2 cellular contexts compared by ENCODE assay signal in the genomic region with DNA sequence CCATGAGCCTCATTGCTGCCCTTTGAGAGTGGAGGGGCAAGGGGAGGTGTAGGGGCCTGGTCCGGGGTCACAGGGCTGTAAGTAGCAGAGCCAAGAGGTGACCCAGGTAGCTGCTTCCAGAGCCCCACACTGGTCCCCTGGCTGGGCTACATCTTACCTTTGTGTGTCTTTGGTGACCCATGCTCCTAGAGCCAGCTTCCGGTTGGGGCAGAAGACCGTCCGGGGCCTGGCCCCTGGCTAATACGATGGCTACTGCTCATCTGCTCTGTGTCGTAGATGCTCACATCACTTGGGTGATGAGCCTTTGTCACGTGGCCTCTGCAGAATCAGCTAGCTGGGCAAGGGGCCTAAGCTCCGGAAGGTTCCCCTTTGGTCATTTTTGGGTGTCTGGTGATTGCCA.
TF ChIP-seq lines count a peak whose summit lies in the region.

No MANE protein-coding gene starts in this region.

TF ChIP-seq in H1, 55 proteins besides CTCF, POLR2A, EP300 and RAD21:
- TF ChIP-seq GABPA (IDR thresholded peaks at IDR 0.05; ENCODE audit: borderline replicate concordance, insufficient read depth, low read length) (no peak), SP1 (IDR thresholded peaks at IDR 0.05; ENCODE audit: low read depth, low read length) (no peak), SIN3A (conservative IDR thresholded peaks at IDR 0.05 in 1 of 2, IDR thresholded peaks at IDR 0.05 in 1 of 2; ENCODE audit: low read depth in 1 of 2, low read length in 2 of 2) (no peak), SAP30 (IDR thresholded peaks at IDR 0.05; ENCODE audit: insufficient read depth, insufficient replicate concordance, low read length) (no peak), HDAC2 (IDR thresholded peaks at IDR 0.05; ENCODE audit: borderline replicate concordance in 1 of 2, low read depth in 2 of 2, low read length in 2 of 2) (no peak), POLR2AphosphoS5 (IDR thresholded peaks at IDR 0.05; ENCODE audit: low read depth, low read length) (no peak), KDM1A (IDR thresholded peaks at IDR 0.05; ENCODE audit: borderline replicate concordance, low read length) (no peak), NANOG (IDR thresholded peaks at IDR 0.05; ENCODE audit: insufficient read depth, low read depth, low read length, poor library complexity, severe bottlenecking) (no peak), RXRA (IDR thresholded peaks at IDR 0.05; ENCODE audit: insufficient read depth, low read depth, low read length) (no peak), BCL11A (IDR thresholded peaks at IDR 0.05; ENCODE audit: low read depth in 2 of 2, low read length in 2 of 2) (no peak), SUZ12 (IDR thresholded peaks at IDR 0.05; ENCODE audit: low read length) (no peak), ZNF274 (IDR thresholded peaks at IDR 0.05; ENCODE audit: borderline replicate concordance, extremely low read depth, low read length) (no peak), CBX5 (IDR thresholded peaks at IDR 0.05; ENCODE audit: low read depth, low read length) (no peak), EZH2 (IDR thresholded peaks at IDR 0.05; ENCODE audit: low read depth, low read length, severe bottlenecking) (no peak)
- TF ChIP-seq, protein P1, sequence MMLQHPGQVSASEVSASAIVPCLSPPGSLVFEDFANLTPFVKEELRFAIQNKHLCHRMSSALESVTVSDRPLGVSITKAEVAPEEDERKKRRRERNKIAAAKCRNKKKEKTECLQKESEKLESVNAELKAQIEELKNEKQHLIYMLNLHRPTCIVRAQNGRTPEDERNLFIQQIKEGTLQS (IDR thresholded peaks at IDR 0.05; ENCODE audit: insufficient read depth, low read depth, low read length) = no peak

TF ChIP-seq in GM12891, 5 proteins besides CTCF, POLR2A, EP300 and RAD21:
- TF ChIP-seq POLR2AphosphoS5 (IDR thresholded peaks at IDR 0.05; ENCODE audit: low read depth, low read length) (no peak), SPI1 (IDR thresholded peaks at IDR 0.05; ENCODE audit: low read depth, low read length) (no peak), PAX5 (IDR thresholded peaks at IDR 0.05; ENCODE audit: insufficient read depth, low read length, severe bottlenecking) (no peak), POU2F2 (IDR thresholded peaks at IDR 0.05; ENCODE audit: low read depth, low read length) (no peak), TAF1 (IDR thresholded peaks at IDR 0.05; ENCODE audit: low read depth, low read length) (no peak)
TF ChIP-seq in GM12891: peak in this region for 0.
